2 cellular contexts compared by ENCODE assay signal in the genomic region with DNA sequence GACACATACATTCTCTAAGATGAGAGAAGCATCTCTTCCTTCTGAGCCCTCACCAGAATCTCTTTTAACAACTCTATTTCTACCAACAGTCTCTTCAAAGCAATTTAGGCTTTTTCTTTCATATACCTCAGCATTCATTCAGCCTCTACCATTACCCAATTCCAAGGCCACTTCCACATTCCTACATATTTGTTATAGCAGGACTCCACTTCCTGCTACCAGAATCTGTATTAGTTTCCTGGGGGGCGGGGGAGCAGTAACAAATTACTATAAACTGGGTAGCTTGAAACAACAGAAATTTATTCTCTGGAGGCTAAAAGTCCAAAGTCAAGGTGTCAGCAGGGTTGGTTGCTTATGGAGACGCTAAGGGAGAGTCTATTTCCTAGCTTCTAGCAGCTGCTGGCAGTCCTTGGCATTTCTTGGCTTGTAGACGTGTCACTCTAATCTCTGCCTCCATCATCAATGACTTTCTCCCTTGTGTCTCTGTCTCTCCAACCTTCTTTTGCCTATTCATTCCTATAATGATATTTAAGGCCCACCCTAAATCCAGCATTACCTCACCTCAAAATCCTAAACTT.
TF ChIP-seq lines count a peak whose summit lies in the region.

No MANE protein-coding gene starts in this region.

TF ChIP-seq in SK-N-SH, 30 proteins besides CTCF, POLR2A, EP300 and RAD21:
- TF ChIP-seq, protein P1, sequence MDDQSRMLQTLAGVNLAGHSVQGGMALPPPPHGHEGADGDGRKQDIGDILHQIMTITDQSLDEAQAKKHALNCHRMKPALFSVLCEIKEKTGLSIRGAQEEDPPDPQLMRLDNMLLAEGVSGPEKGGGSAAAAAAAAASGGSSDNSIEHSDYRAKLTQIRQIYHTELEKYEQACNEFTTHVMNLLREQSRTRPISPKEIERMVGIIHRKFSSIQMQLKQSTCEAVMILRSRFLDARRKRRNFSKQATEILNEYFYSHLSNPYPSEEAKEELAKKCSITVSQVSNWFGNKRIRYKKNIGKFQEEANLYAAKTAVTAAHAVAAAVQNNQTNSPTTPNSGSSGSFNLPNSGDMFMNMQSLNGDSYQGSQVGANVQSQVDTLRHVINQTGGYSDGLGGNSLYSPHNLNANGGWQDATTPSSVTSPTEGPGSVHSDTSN (IDR thresholded peaks at IDR 0.05) = no peak

TF ChIP-seq in SK-N-SH treated with all-trans-retinoic acid at 6 μM for 48 hours, 23 proteins besides CTCF, POLR2A, EP300 and RAD21:
- no peak for TF ChIP-seq SNAI2 (CRISPR knock-in tag; IDR thresholded peaks at IDR 0.05)
- no peak for TF ChIP-seq ISL1 (CRISPR knock-in tag; IDR thresholded peaks at IDR 0.05)
- TF ChIP-seq ZNF8 (CRISPR knock-in tag; IDR thresholded peaks at IDR 0.05) = no peak
- no peak for TF ChIP-seq OSR1 (CRISPR knock-in tag; IDR thresholded peaks at IDR 0.05)
- no peak for TF ChIP-seq ZC3H10 (CRISPR knock-in tag; IDR thresholded peaks at IDR 0.05)
- no peak for TF ChIP-seq RARB (CRISPR knock-in tag; IDR thresholded peaks at IDR 0.05)
- no peak for TF ChIP-seq PPARA (CRISPR knock-in tag; IDR thresholded peaks at IDR 0.05; ENCODE audit: borderline replicate concordance)
- TF ChIP-seq, protein P2, sequence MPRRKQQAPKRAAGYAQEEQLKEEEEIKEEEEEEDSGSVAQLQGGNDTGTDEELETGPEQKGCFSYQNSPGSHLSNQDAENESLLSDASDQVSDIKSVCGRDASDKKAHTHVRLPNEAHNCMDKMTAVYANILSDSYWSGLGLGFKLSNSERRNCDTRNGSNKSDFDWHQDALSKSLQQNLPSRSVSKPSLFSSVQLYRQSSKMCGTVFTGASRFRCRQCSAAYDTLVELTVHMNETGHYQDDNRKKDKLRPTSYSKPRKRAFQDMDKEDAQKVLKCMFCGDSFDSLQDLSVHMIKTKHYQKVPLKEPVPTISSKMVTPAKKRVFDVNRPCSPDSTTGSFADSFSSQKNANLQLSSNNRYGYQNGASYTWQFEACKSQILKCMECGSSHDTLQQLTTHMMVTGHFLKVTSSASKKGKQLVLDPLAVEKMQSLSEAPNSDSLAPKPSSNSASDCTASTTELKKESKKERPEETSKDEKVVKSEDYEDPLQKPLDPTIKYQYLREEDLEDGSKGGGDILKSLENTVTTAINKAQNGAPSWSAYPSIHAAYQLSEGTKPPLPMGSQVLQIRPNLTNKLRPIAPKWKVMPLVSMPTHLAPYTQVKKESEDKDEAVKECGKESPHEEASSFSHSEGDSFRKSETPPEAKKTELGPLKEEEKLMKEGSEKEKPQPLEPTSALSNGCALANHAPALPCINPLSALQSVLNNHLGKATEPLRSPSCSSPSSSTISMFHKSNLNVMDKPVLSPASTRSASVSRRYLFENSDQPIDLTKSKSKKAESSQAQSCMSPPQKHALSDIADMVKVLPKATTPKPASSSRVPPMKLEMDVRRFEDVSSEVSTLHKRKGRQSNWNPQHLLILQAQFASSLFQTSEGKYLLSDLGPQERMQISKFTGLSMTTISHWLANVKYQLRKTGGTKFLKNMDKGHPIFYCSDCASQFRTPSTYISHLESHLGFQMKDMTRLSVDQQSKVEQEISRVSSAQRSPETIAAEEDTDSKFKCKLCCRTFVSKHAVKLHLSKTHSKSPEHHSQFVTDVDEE (CRISPR knock-in tag; IDR thresholded peaks at IDR 0.05) = no peak
- TF ChIP-seq TOX (CRISPR knock-in tag; IDR thresholded peaks at IDR 0.05; ENCODE audit: borderline replicate concordance) = no peak
- no peak for TF ChIP-seq ARNTL (CRISPR knock-in tag; IDR thresholded peaks at IDR 0.05; ENCODE audit: borderline replicate concordance, low read depth)
- TF ChIP-seq, protein P3, sequence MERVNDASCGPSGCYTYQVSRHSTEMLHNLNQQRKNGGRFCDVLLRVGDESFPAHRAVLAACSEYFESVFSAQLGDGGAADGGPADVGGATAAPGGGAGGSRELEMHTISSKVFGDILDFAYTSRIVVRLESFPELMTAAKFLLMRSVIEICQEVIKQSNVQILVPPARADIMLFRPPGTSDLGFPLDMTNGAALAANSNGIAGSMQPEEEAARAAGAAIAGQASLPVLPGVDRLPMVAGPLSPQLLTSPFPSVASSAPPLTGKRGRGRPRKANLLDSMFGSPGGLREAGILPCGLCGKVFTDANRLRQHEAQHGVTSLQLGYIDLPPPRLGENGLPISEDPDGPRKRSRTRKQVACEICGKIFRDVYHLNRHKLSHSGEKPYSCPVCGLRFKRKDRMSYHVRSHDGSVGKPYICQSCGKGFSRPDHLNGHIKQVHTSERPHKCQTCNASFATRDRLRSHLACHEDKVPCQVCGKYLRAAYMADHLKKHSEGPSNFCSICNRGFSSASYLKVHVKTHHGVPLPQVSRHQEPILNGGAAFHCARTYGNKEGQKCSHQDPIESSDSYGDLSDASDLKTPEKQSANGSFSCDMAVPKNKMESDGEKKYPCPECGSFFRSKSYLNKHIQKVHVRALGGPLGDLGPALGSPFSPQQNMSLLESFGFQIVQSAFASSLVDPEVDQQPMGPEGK (CRISPR knock-in tag; IDR thresholded peaks at IDR 0.05; ENCODE audit: borderline replicate concordance) = no peak
- TF ChIP-seq ESRRG (CRISPR knock-in tag; IDR thresholded peaks at IDR 0.05) = no peak
- TF ChIP-seq, protein P4, sequence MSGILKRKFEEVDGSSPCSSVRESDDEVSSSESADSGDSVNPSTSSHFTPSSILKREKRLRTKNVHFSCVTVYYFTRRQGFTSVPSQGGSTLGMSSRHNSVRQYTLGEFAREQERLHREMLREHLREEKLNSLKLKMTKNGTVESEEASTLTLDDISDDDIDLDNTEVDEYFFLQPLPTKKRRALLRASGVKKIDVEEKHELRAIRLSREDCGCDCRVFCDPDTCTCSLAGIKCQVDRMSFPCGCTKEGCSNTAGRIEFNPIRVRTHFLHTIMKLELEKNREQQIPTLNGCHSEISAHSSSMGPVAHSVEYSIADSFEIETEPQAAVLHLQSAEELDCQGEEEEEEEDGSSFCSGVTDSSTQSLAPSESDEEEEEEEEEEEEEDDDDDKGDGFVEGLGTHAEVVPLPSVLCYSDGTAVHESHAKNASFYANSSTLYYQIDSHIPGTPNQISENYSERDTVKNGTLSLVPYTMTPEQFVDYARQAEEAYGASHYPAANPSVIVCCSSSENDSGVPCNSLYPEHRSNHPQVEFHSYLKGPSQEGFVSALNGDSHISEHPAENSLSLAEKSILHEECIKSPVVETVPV (CRISPR knock-in tag; IDR thresholded peaks at IDR 0.05) = no peak
- TF ChIP-seq ZFP30 (CRISPR knock-in tag; IDR thresholded peaks at IDR 0.05) = no peak
- no peak for TF ChIP-seq ZNF70 (CRISPR knock-in tag; IDR thresholded peaks at IDR 0.05)
TF ChIP-seq in SK-N-SH treated with all-trans-retinoic acid at 6 μM for 48 hours: peak in this region for 0.
